In genomic region chr4:176844448-176844847, GRCh38 we compare ENCODE assay signal across 24 cellular contexts. TPM values are rescaled to one million over a fixed set of nuclear protein-coding genes. Genes with fewer than 3 reads are reported as not detected.
"Had no signal": no experiment of that assay in that cellular context is flagged by ENCODE, and none has a peak within 500 bp of the region (broad histone marks: within the 10 kb centered on the region; RNA-seq: fewer than 3 reads in every experiment).

No MANE protein-coding gene starts in this region.

- H3K27ac Mint-ChIP-seq: activated CD4-positive, alpha-beta T cell treated with anti-CD3 and anti-CD28 coated beads, Interleukin-2, amount 10 ng/mL, durations not matched to agents 24 days and 14 days; activated CD8-positive, alpha-beta T cell treated with anti-CD3 and anti-CD28 coated beads for 36 hours; activated naive CD4-positive, alpha-beta T cell treated with anti-CD3 and anti-CD28 coated beads, Interleukin-2, amount 10 ng/mL, durations not matched to agents 7 days and 5 days; activated naive CD8-positive, alpha-beta T cell; activated naive CD8-positive, alpha-beta T cell treated with anti-CD3 and anti-CD28 coated beads, Interleukin-2, amount 50 U/mL, for 24 hours; T-helper 1 cell treated with Interleukin-12 subunit alpha and Interleukin-12 subunit beta and Interleukin-4 antibody, amounts not matched to agents 30 μg/mL and 1 μg/mL, for 36 hours; T-helper 2 cell treated with Interferon-gamma antibody and Interleukin-4, amounts not matched to agents 5 μg/mL and 100 μg/mL, for 36 hours had no signal

- H3K4me3 ChIP-seq: breast epithelium, K562, PC-9, SJSA1 had no signal

- H3K27ac ChIP-seq: breast epithelium, PC-9, SJSA1 had no signal

- H3K4me1 Mint-ChIP-seq: activated CD4-positive, alpha-beta T cell treated with anti-CD3 and anti-CD28 coated beads, Interleukin-2, amount 10 ng/mL, durations not matched to agents 24 days and 14 days; activated naive CD4-positive, alpha-beta T cell treated with anti-CD3 and anti-CD28 coated beads, Interleukin-2, amount 10 ng/mL, durations not matched to agents 7 days and 5 days had no signal

- H3K36me3 ChIP-seq: breast epithelium, SJSA1 had no signal

- H3K4me3 Mint-ChIP-seq: activated CD4-positive, alpha-beta T cell treated with anti-CD3 and anti-CD28 coated beads, Interleukin-2, amount 10 ng/mL, durations not matched to agents 24 days and 14 days; activated CD8-positive, alpha-beta T cell treated with anti-CD3 and anti-CD28 coated beads for 36 hours; activated naive CD4-positive, alpha-beta T cell treated with anti-CD3 and anti-CD28 coated beads, Interleukin-2, amount 10 ng/mL, durations not matched to agents 7 days and 5 days; activated naive CD8-positive, alpha-beta T cell; activated naive CD8-positive, alpha-beta T cell treated with anti-CD3 and anti-CD28 coated beads, Interleukin-2, amount 50 U/mL, for 24 hours; T-helper 1 cell treated with Interleukin-12 subunit alpha and Interleukin-12 subunit beta and Interleukin-4 antibody, amounts not matched to agents 30 μg/mL and 1 μg/mL, for 36 hours; T-helper 2 cell treated with Interferon-gamma antibody and Interleukin-4, amounts not matched to agents 5 μg/mL and 100 μg/mL, for 36 hours had no signal

- H3K4me1 ChIP-seq: breast epithelium had no signal

- H3K9me3 Mint-ChIP-seq: activated CD4-positive, alpha-beta T cell treated with anti-CD3 and anti-CD28 coated beads, Interleukin-2, amount 10 ng/mL, durations not matched to agents 24 days and 14 days; activated CD8-positive, alpha-beta T cell treated with anti-CD3 and anti-CD28 coated beads for 36 hours; activated naive CD4-positive, alpha-beta T cell treated with anti-CD3 and anti-CD28 coated beads, Interleukin-2, amount 10 ng/mL, durations not matched to agents 7 days and 5 days; activated naive CD8-positive, alpha-beta T cell treated with anti-CD3 and anti-CD28 coated beads, Interleukin-2, amount 50 U/mL, for 24 hours; T-helper 1 cell treated with Interleukin-12 subunit alpha and Interleukin-12 subunit beta and Interleukin-4 antibody, amounts not matched to agents 30 μg/mL and 1 μg/mL, for 36 hours; T-helper 2 cell treated with Interferon-gamma antibody and Interleukin-4, amounts not matched to agents 5 μg/mL and 100 μg/mL, for 36 hours had no signal

- H3K27me3 ChIP-seq: breast epithelium, SJSA1 had no signal

- DNase-seq: activated CD4-positive, alpha-beta T cell treated with anti-CD3 and anti-CD28 coated beads, Interleukin-2, amount 10 ng/mL, durations not matched to agents 24 days and 14 days; activated CD4-positive, alpha-beta T cell treated with anti-CD3 and anti-CD28 coated beads, Interleukin-2, amount 50 U/mL, for 4 hours; activated CD8-positive, alpha-beta T cell treated with anti-CD3 and anti-CD28 coated beads for 36 hours; activated naive CD4-positive, alpha-beta T cell treated with anti-CD3 and anti-CD28 coated beads, Interleukin-2, amount 10 ng/mL, durations not matched to agents 7 days and 5 days; activated naive CD8-positive, alpha-beta T cell treated with anti-CD3 and anti-CD28 coated beads, Interleukin-2, amount 50 U/mL, for 24 hours; activated T-cell treated with anti-CD3 and anti-CD28 coated beads, Interleukin-2, amount 50 U/mL, for 1 hour; anterior cingulate cortex; NCI-H1105; NCI-H1417 treated with DMSO at 0.1 percent for 48 hours; NCI-H187 treated with DMSO at 0.1 percent for 48 hours; NCI-H2081; NCI-H2171 treated with DMSO at 0.1 percent for 48 hours; NCI-H2227 treated with DMSO at 0.1 percent for 48 hours; NCI-H524 treated with DMSO at 0.1 percent for 48 hours; PC-9; SHP77; SK-N-SH had no signal

- ATAC-seq: activated CD8-positive, alpha-beta T cell treated with anti-CD3 and anti-CD28 coated beads for 36 hours; activated naive CD8-positive, alpha-beta T cell treated with anti-CD3 and anti-CD28 coated beads, Interleukin-2, amount 50 U/mL, for 24 hours; K562 had no signal

- H3K27me3 Mint-ChIP-seq: activated CD4-positive, alpha-beta T cell treated with anti-CD3 and anti-CD28 coated beads, Interleukin-2, amount 10 ng/mL, durations not matched to agents 24 days and 14 days; activated naive CD4-positive, alpha-beta T cell treated with anti-CD3 and anti-CD28 coated beads, Interleukin-2, amount 10 ng/mL, durations not matched to agents 7 days and 5 days; activated naive CD8-positive, alpha-beta T cell; activated naive CD8-positive, alpha-beta T cell treated with anti-CD3 and anti-CD28 coated beads, Interleukin-2, amount 50 U/mL, for 24 hours had no signal

- H3K9me3 ChIP-seq: breast epithelium, SJSA1 had no signal

- H3K36me3 Mint-ChIP-seq: activated naive CD4-positive, alpha-beta T cell treated with anti-CD3 and anti-CD28 coated beads, Interleukin-2, amount 10 ng/mL, durations not matched to agents 7 days and 5 days; activated naive CD8-positive, alpha-beta T cell had no signal

RNA-seq across cellular contexts. Expression of gene VEGFC, which starts 51.7 kb away (rescaled TPM):
- total RNA-seq: activated CD4-positive, alpha-beta T cell treated with anti-CD3 and anti-CD28 coated beads, Interleukin-2, amount 10 ng/mL, durations not matched to agents 24 days and 14 days; activated CD8-positive, alpha-beta memory T cell treated with anti-CD3 and anti-CD28 coated beads for 36 hours; activated CD8-positive, alpha-beta T cell treated with anti-CD3 and anti-CD28 coated beads for 36 hours; K562 had no signal
- polyA plus RNA-seq: K562 had no signal
